ENCODE assay signal across 24 cellular contexts in the genomic region with DNA sequence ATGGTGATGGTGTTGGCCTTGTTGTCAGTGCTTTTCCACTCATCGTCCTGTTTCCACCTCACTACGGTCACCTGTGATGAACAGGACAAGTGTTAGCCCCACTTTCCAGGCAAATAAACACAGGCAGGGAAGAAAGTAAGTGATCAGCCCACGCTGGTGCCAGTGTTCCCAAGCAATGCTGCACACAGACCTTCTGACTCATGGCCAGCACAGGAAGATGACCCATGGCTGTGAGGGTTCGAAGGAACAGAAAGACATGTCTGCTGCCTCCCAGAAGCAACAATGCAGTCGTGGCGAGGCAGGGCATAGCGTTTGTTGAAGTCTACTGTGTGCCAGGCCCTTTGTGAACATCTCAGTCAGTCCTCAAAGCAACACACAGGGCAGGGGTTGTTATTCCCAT. TPM values are rescaled to one million over a fixed set of nuclear protein-coding genes. Genes with fewer than 3 reads are reported as not detected.
"Had no signal": no experiment of that assay in that cellular context is flagged by ENCODE, and none has a peak within 500 bp of the region (broad histone marks: within the 10 kb centered on the region; RNA-seq: fewer than 3 reads in every experiment).

No MANE protein-coding gene starts in this region.

- H3K27me3 ChIP-seq: cardiac muscle cell, tibial artery had no signal

- H3K27ac Mint-ChIP-seq: activated CD4-positive, alpha-beta memory T cell treated with anti-CD3 and anti-CD28 coated beads for 36 hours; activated naive CD4-positive, alpha-beta T cell treated with anti-CD3 and anti-CD28 coated beads, Interleukin-2, amount 10 ng/mL, durations not matched to agents 7 days and 5 days; activated T-cell treated with anti-CD3 and anti-CD28 coated beads, Interleukin-2, amount 50 U/mL, for 72 hours; memory B cell; nephron progenitor cell; T-helper 1 cell treated with Interleukin-12 subunit alpha and Interleukin-12 subunit beta and Interleukin-4 antibody, amounts not matched to agents 30 μg/mL and 1 μg/mL, for 36 hours had no signal

- H3K36me3 Mint-ChIP-seq: activated naive CD4-positive, alpha-beta T cell treated with anti-CD3 and anti-CD28 coated beads, Interleukin-2, amount 10 ng/mL, durations not matched to agents 7 days and 5 days had no signal

- H3K9me3 ChIP-seq: tibial artery had no signal

- H3K36me3 ChIP-seq: cardiac muscle cell had no signal

- H3K4me3 ChIP-seq: cardiac muscle cell, tibial artery had no signal

- H3K4me1 Mint-ChIP-seq: activated naive CD4-positive, alpha-beta T cell treated with anti-CD3 and anti-CD28 coated beads, Interleukin-2, amount 10 ng/mL, durations not matched to agents 7 days and 5 days had no signal

- DNase-seq: activated CD4-positive, alpha-beta memory T cell treated with anti-CD3 and anti-CD28 coated beads for 36 hours; activated CD4-positive, alpha-beta T cell treated with anti-CD3 and anti-CD28 coated beads for 48 hours; activated CD4-positive, CD25-positive, alpha-beta regulatory T cell; activated effector memory CD4-positive, alpha-beta T cell treated with Interleukin-2 at 50 U/mL for 16 hours; activated naive CD4-positive, alpha-beta T cell treated with anti-CD3 and anti-CD28 coated beads, Interleukin-2, amount 10 ng/mL, durations not matched to agents 7 days and 5 days; activated T-cell treated with anti-CD3 and anti-CD28 coated beads, Interleukin-2, amount 50 U/mL, for 72 hours; amygdala; cortex of kidney; effector CD4-positive, alpha-beta T cell; erythroblast; foreskin keratinocyte; left colon; nephron progenitor cell; stimulated activated CD4-positive, alpha-beta T cell treated with anti-CD3 and anti-CD28 coated beads, Interleukin-12 subunit alpha, Interleukin-12 subunit beta, amount 100 ng/mL, for 4 hours; stimulated activated naive CD8-positive, alpha-beta T cell treated with anti-CD3 and anti-CD28 coated beads, Interleukin-15, amount 100 ng/mL, for 72 hours; T1000; tibial artery had no signal

- H3K27ac ChIP-seq: cardiac muscle cell, foreskin keratinocyte, tibial artery had no signal

- H3K27me3 Mint-ChIP-seq: activated CD4-positive, alpha-beta memory T cell treated with anti-CD3 and anti-CD28 coated beads for 36 hours; activated naive CD4-positive, alpha-beta T cell treated with anti-CD3 and anti-CD28 coated beads, Interleukin-2, amount 10 ng/mL, durations not matched to agents 7 days and 5 days; memory B cell; stimulated activated naive CD8-positive, alpha-beta T cell treated with anti-CD3 and anti-CD28 coated beads, Interleukin-15, amount 100 ng/mL, for 72 hours had no signal

- H3K4me1 ChIP-seq: foreskin keratinocyte had no signal

- H3K9me3 Mint-ChIP-seq: activated CD4-positive, alpha-beta memory T cell treated with anti-CD3 and anti-CD28 coated beads for 36 hours; activated naive CD4-positive, alpha-beta T cell treated with anti-CD3 and anti-CD28 coated beads, Interleukin-2, amount 10 ng/mL, durations not matched to agents 7 days and 5 days; activated T-cell treated with anti-CD3 and anti-CD28 coated beads, Interleukin-2, amount 50 U/mL, for 72 hours; memory B cell; nephron progenitor cell; stimulated activated naive CD8-positive, alpha-beta T cell treated with anti-CD3 and anti-CD28 coated beads, Interleukin-15, amount 100 ng/mL, for 72 hours; T-helper 1 cell treated with Interleukin-12 subunit alpha and Interleukin-12 subunit beta and Interleukin-4 antibody, amounts not matched to agents 30 μg/mL and 1 μg/mL, for 36 hours had no signal

- FAIRE-seq: endometrium, keratinocyte had no signal

- H3K4me3 Mint-ChIP-seq: activated CD4-positive, alpha-beta memory T cell treated with anti-CD3 and anti-CD28 coated beads for 36 hours; activated naive CD4-positive, alpha-beta T cell treated with anti-CD3 and anti-CD28 coated beads, Interleukin-2, amount 10 ng/mL, durations not matched to agents 7 days and 5 days; activated T-cell treated with anti-CD3 and anti-CD28 coated beads, Interleukin-2, amount 50 U/mL, for 72 hours; memory B cell; nephron progenitor cell; stimulated activated naive CD8-positive, alpha-beta T cell treated with anti-CD3 and anti-CD28 coated beads, Interleukin-15, amount 100 ng/mL, for 72 hours; T-helper 1 cell treated with Interleukin-12 subunit alpha and Interleukin-12 subunit beta and Interleukin-4 antibody, amounts not matched to agents 30 μg/mL and 1 μg/mL, for 36 hours had no signal

RNA-seq across cellular contexts. Expression of a gene that starts 41.9 kb away (rescaled TPM):
- total RNA-seq: glomerular endothelial cell, renal cortical epithelial cell had no signal
- polyA plus RNA-seq: foreskin keratinocyte had no signal
